In genomic region chr1:198986442-198986841, GRCh38 we compare ENCODE assay signal across 20 cellular contexts.
"Had no signal": no experiment of that assay in that cellular context is flagged by ENCODE, and none has a peak within 500 bp of the region (broad histone marks: within the 10 kb centered on the region; RNA-seq: fewer than 3 reads in every experiment).

No MANE protein-coding gene starts in this region.

- H3K27ac ChIP-seq: brain microvascular endothelial cell, suprapubic skin had no signal

- H3K36me3 ChIP-seq: brain microvascular endothelial cell, suprapubic skin had no signal

- H3K9me3 ChIP-seq: suprapubic skin had no signal

- H3K9me3 Mint-ChIP-seq: effector memory CD8-positive, alpha-beta T cell; type B pancreatic cell had no signal

- H3K4me1 ChIP-seq: suprapubic skin had no signal

- FAIRE-seq: small intestine had no signal

- H3K4me3 ChIP-seq: suprapubic skin had no signal

- DNase-seq: activated CD4-positive, alpha-beta T cell treated with anti-CD3 and anti-CD28 coated beads, Interleukin-2, amount 50 U/mL, for 1 hour; activated CD8-positive, alpha-beta memory T cell treated with anti-CD3 and anti-CD28 coated beads for 24 hours; anterior cingulate cortex; brain microvascular endothelial cell; effector memory CD8-positive, alpha-beta T cell; foreskin melanocyte; head of caudate nucleus; mesendoderm; nucleus accumbens; right cardiac atrium; small intestine; stimulated activated CD4-positive, alpha-beta T cell treated with anti-CD3 and anti-CD28 coated beads, Interleukin-4, amount 100 ng/mL, for 4 hours; stimulated activated CD8-positive, alpha-beta memory T cell treated with anti-CD3 and anti-CD28 coated beads, Interleukin-4, amount 100 ng/mL, for 48 hours; stimulated activated naive CD8-positive, alpha-beta T cell treated with anti-CD3 and anti-CD28 coated beads, Interleukin-15, Interleukin-2, amounts not matched to agents 100 U/mL and 50 U/mL, for 24 hours had no signal

- H3K27me3 Mint-ChIP-seq: progenitor cell of endocrine pancreas, type B pancreatic cell had no signal

- H3K27ac Mint-ChIP-seq: activated T-helper 1 cell treated with anti-CD3 and anti-CD28 coated beads, Interleukin-12 subunit alpha, Interleukin-12 subunit beta, Interleukin-2, Interleukin-4 antibody, amounts not matched to agents 30 ng/mL and 10 ng/mL and 1 ng/mL, durations not matched to agents 14 hours and 24 hours and 36 hours; effector memory CD8-positive, alpha-beta T cell; natural killer cell treated with Interleukin-12 subunit alpha and Interleukin-12 subunit beta and Interleukin-15 and Interleukin-18, amount 100 ng/mL, for 72 hours; progenitor cell of endocrine pancreas; type B pancreatic cell had no signal

- H3K4me3 Mint-ChIP-seq: activated T-helper 1 cell treated with anti-CD3 and anti-CD28 coated beads, Interleukin-12 subunit alpha, Interleukin-12 subunit beta, Interleukin-2, Interleukin-4 antibody, amounts not matched to agents 30 ng/mL and 10 ng/mL and 1 ng/mL, durations not matched to agents 14 hours and 24 hours and 36 hours; effector memory CD8-positive, alpha-beta T cell; natural killer cell treated with Interleukin-12 subunit alpha and Interleukin-12 subunit beta and Interleukin-15 and Interleukin-18, amount 100 ng/mL, for 72 hours; type B pancreatic cell had no signal

- H3K27me3 ChIP-seq: brain microvascular endothelial cell, suprapubic skin had no signal

- ATAC-seq: activated CD4-positive, CD25-positive, alpha-beta regulatory T cell treated with anti-CD3 and anti-CD28 coated beads, Interleukin-2, amount 50 U/mL, for 24 hours; effector memory CD8-positive, alpha-beta T cell; right cardiac atrium; stimulated activated naive CD8-positive, alpha-beta T cell treated with anti-CD3 and anti-CD28 coated beads, Interleukin-15, Interleukin-2, amounts not matched to agents 100 U/mL and 50 U/mL, for 24 hours had no signal

- H3K36me3 Mint-ChIP-seq: type B pancreatic cell had no signal
